In the genomic region with DNA sequence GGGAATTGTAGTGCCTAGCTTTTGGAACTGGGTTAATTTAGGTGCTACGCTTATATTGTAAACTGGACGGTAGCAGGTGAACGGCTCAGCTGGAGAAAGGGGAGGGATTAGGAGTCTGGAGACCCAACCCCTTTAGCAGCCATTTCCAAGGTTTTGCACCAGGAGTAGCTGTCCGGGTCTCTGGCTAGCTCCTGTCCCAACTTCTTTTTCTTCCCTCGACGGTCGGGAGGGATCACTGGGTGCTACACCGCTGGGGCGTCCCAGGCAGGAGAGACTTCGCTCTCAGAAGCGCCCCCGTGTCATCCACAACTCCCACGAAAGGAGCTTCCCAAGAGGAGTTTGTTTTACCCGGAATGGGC, we compare ENCODE assay signal across 8 cellular contexts. TPM values are rescaled to one million over a fixed set of nuclear protein-coding genes. Genes with fewer than 3 reads are reported as not detected.
DNase-seq lines count a peak whose midpoint lies in the region; ATAC-seq and TF ChIP-seq lines count a peak whose summit lies in the region.
"Had no signal": no experiment of that assay in that cellular context is flagged by ENCODE, and none has a peak within 500 bp of the region (broad histone marks: within the 10 kb centered on the region; RNA-seq: fewer than 3 reads in every experiment).

No MANE protein-coding gene starts in this region.

- H3K9me3 ChIP-seq in RWPE2 (ENCODE audit: severe bottlenecking) (no peaks in the 10 kb centered on the region), iPS-15b (ENCODE audit: control insufficient read depth, insufficient read depth, low read length) (no peaks in the 10 kb centered on the region)

- DNase-seq in NCI-H1105 treated with DMSO at 0.1 percent for 48 hours (lab: John Stamatoyannopoulos, UW) (peak; percentile 90), RWPE2 (ENCODE audit: low spot score) (no peak), superior temporal gyrus (ENCODE audit: extremely low spot score) (peak; percentile 53), HT-29 (ENCODE audit: low spot score) (no peak)
- no peak for DNase-seq in activated T-helper 2 cell treated with anti-CD3 and anti-CD28 coated beads, Interferon-gamma antibody, Interleukin-2, Interleukin-4, amounts not matched to agents 10 μg/mL and 5 μg/mL and 100 μg/mL, durations not matched to agents 14 hours and 24 hours and 36 hours (ENCODE audit: low spot score)

- H3K36me3 Mint-ChIP-seq in activated T-helper 2 cell treated with anti-CD3 and anti-CD28 coated beads, Interferon-gamma antibody, Interleukin-2, Interleukin-4, amounts not matched to agents 10 μg/mL and 5 μg/mL and 100 μg/mL, durations not matched to agents 14 hours and 24 hours and 36 hours (ENCODE audit: low read depth), result no peaks in the 10 kb centered on the region

- H3K36me3 ChIP-seq in RWPE2 (ENCODE audit: low read depth) (no peaks in the 10 kb centered on the region), iPS-15b (ENCODE audit: control insufficient read depth, insufficient read depth, low read length) (no peaks in the 10 kb centered on the region)

- ATAC-seq in RWPE2 (ENCODE audit: low read depth), result peak; percentile 67
- no peak for ATAC-seq in GM18519 (IDR thresholded peaks at IDR 0.05; ENCODE audit: low FRiP score, unreplicated experiment)

- H3K4me1 ChIP-seq in RWPE2 (ENCODE audit: insufficient read depth, poor library complexity, severe bottlenecking), result no peaks in the 10 kb centered on the region
- H3K4me1 ChIP-seq in iPS-15b (ENCODE audit: control insufficient read depth, insufficient read depth, low read length), result peaks cover 5% of the 10 kb centered on the region

- H3K27me3 Mint-ChIP-seq in activated T-helper 2 cell treated with anti-CD3 and anti-CD28 coated beads, Interferon-gamma antibody, Interleukin-2, Interleukin-4, amounts not matched to agents 10 μg/mL and 5 μg/mL and 100 μg/mL, durations not matched to agents 14 hours and 24 hours and 36 hours (ENCODE audit: low read depth), result peaks cover 44% of the 10 kb centered on the region

- H3K9me3 Mint-ChIP-seq in activated T-helper 2 cell treated with anti-CD3 and anti-CD28 coated beads, Interferon-gamma antibody, Interleukin-2, Interleukin-4, amounts not matched to agents 10 μg/mL and 5 μg/mL and 100 μg/mL, durations not matched to agents 14 hours and 24 hours and 36 hours, result no peaks in the 10 kb centered on the region

- H3K9ac ChIP-seq in iPS-15b (ENCODE audit: low read depth, low read length), result peak overlapping the region; percentile 41

- H3K4me3 Mint-ChIP-seq in activated T-helper 2 cell treated with anti-CD3 and anti-CD28 coated beads, Interferon-gamma antibody, Interleukin-2, Interleukin-4, amounts not matched to agents 10 μg/mL and 5 μg/mL and 100 μg/mL, durations not matched to agents 14 hours and 24 hours and 36 hours (ENCODE audit: low read depth), result no peak overlapping the region
- H3K4me3 Mint-ChIP-seq: central memory CD8-positive, alpha-beta T cell had no signal

- TF ChIP-seq CTCF in RWPE2 (IDR thresholded peaks at IDR 0.05; ENCODE audit: poor library complexity, severe bottlenecking), result no peak

- no peak overlapping the region for H3K27ac ChIP-seq in RWPE2 (ENCODE audit: poor library complexity, severe bottlenecking)

- H3K27ac Mint-ChIP-seq in activated T-helper 2 cell treated with anti-CD3 and anti-CD28 coated beads, Interferon-gamma antibody, Interleukin-2, Interleukin-4, amounts not matched to agents 10 μg/mL and 5 μg/mL and 100 μg/mL, durations not matched to agents 14 hours and 24 hours and 36 hours, result no peak overlapping the region

- H3K27me3 ChIP-seq in RWPE2 (ENCODE audit: insufficient read depth, poor library complexity, severe bottlenecking) (peaks cover 83% of the 10 kb centered on the region), iPS-15b (ENCODE audit: control insufficient read depth, insufficient read depth, low read length) (peaks cover 38% of the 10 kb centered on the region)

- H3K4me3 ChIP-seq in RWPE2 (ENCODE audit: severe bottlenecking) (peak overlapping the region; percentile 32), iPS-15b (ENCODE audit: low read depth, low read length) (peak overlapping the region; percentile 88)

- peaks cover 7% of the 10 kb centered on the region for H3K4me1 Mint-ChIP-seq in activated T-helper 2 cell treated with anti-CD3 and anti-CD28 coated beads, Interferon-gamma antibody, Interleukin-2, Interleukin-4, amounts not matched to agents 10 μg/mL and 5 μg/mL and 100 μg/mL, durations not matched to agents 14 hours and 24 hours and 36 hours (ENCODE audit: low read depth)

- intact Hi-C loops in activated T-helper 2 cell treated with anti-CD3 and anti-CD28 coated beads, Interferon-gamma antibody, Interleukin-2, Interleukin-4, amounts not matched to agents 10 μg/mL and 5 μg/mL and 100 μg/mL, durations not matched to agents 14 hours and 24 hours and 36 hours (cut with micrococcal nuclease), result no loop called here

RNA-seq across cellular contexts. Expression of a gene that starts 0.7 kb away (rescaled TPM):
- total RNA-seq in HT-29 (2014; rRNA removed; shearing (Covaris generic)), result not detected in 2 replicates
- total RNA-seq in activated T-helper 2 cell treated with anti-CD3 and anti-CD28 coated beads, Interferon-gamma antibody, Interleukin-2, Interleukin-4, amounts not matched to agents 10 μg/mL and 5 μg/mL and 100 μg/mL, durations not matched to agents 14 hours and 24 hours and 36 hours, result not detected in 2 replicates

Comparison
In these comparisons a context has a peak if more than half of its experiments do, and no peak if none do; other contexts are left out.
1. DNase-seq: peak in NCI-H1105 treated with DMSO at 0.1 percent for 48 hours (single experiment) and superior temporal gyrus (single experiment); none in RWPE2 (single experiment), HT-29 (single experiment) and activated T-helper 2 cell treated with anti-CD3 and anti-CD28 coated beads, Interferon-gamma antibody, Interleukin-2, Interleukin-4, amounts not matched to agents 10 μg/mL and 5 μg/mL and 100 μg/mL, durations not matched to agents 14 hours and 24 hours and 36 hours (single experiment).